8 cellular contexts compared by ENCODE assay signal in the genomic region with DNA sequence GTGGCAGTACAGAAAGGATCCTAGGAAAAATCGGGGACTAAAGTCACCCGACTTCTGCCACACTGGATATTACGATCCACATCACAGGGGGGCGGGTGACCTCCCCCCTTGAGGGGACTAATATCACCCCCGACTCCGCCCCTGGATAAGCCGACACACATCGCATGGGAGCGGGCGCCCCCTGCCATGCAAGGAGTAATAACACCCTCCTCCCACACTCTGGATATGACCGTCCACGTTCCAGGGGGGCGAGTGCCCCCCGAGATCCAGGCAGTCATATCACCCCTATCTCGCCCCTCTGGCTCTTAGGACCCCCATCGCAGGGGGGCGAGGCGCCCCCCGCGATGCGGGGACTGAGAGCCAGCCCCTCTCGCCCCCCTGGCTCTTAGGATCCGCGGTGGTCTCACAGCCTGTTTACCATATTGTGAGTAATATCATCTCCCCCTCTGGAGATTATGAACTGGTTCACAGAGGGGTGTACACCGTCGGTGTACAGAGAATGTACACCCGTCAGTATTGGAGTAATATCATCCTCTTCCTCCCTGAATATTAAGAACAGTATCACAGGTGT.
DNase-seq lines count a peak whose midpoint lies in the region; ATAC-seq and TF ChIP-seq lines count a peak whose summit lies in the region.

No MANE protein-coding gene starts in this region.

- no peak overlapping the region for H3K27ac Mint-ChIP-seq in progenitor cell of endocrine pancreas

- H3K36me3 Mint-ChIP-seq in progenitor cell of endocrine pancreas (ENCODE audit: insufficient read depth), result no peaks in the 10 kb centered on the region

- peaks cover 8% of the 10 kb centered on the region for H3K4me1 Mint-ChIP-seq in progenitor cell of endocrine pancreas (ENCODE audit: low read depth)

- ATAC-seq in GM18858 (IDR thresholded peaks at IDR 0.05; ENCODE audit: unreplicated experiment), result no peak
- no peak for ATAC-seq in GM21737 (IDR thresholded peaks at IDR 0.05; ENCODE audit: unreplicated experiment)

- POLR2A ChIA-PET in PC-9 (lab: Charles Lee; ENCODE audit: unreplicated experiment), result no interaction called here

- no peak overlapping the region for H3K4me3 ChIP-seq in GM12865 (ENCODE audit: low read depth, low read length)
- no peak overlapping the region for H3K4me3 ChIP-seq in PC-9
- H3K4me3 ChIP-seq in epithelial cell of esophagus (ENCODE audit: low read length), result no peak overlapping the region

- H3K9me3 Mint-ChIP-seq in progenitor cell of endocrine pancreas (ENCODE audit: low read depth), result peaks cover 12% of the 10 kb centered on the region

- no peaks in the 10 kb centered on the region for H3F3A ChIP-seq in PC-9 (ENCODE audit: insufficient read depth, low read depth)

- H3K4me2 ChIP-seq in PC-9, result no peak overlapping the region

- no peaks in the 10 kb centered on the region for H3K79me2 ChIP-seq in PC-9 (ENCODE audit: low read depth)

- CTCF ChIA-PET in PC-9 (lab: Charles Lee), result no interaction called here

- BruUV-seq in PC-9 (replicated peaks; lab: Mats Ljungman, UMichigan), result no TSS peak

- H3K36me3 ChIP-seq in PC-9 (ENCODE audit: low read depth), result no peaks in the 10 kb centered on the region

- H3K4me3 Mint-ChIP-seq in progenitor cell of endocrine pancreas (ENCODE audit: low read depth), result peak overlapping the region; percentile 37

- no peaks in the 10 kb centered on the region for H3K9me2 ChIP-seq in PC-9 (ENCODE audit: insufficient read depth)

- no peaks in the 10 kb centered on the region for H3K9me3 ChIP-seq in PC-9 (ENCODE audit: insufficient read depth, low read depth)

- H3K27me3 ChIP-seq in PC-9 (ENCODE audit: insufficient read depth, low read depth), result peaks cover 4% of the 10 kb centered on the region; the same call in 1 of the 2 replicates

- no peak overlapping the region for H2AFZ ChIP-seq in PC-9

- H3K27me3 Mint-ChIP-seq in progenitor cell of endocrine pancreas, result peaks cover 28% of the 10 kb centered on the region

- intact Hi-C loops in PC-9 (cut with micrococcal nuclease; ENCODE audit: unreplicated experiment), result loop anchor here (2.0 to 10.0 kb wide), 2 partner anchors 215 to 621 kb away; no protein-coding TSS in a partner anchor

- peak; percentile 52 for TF ChIP-seq CTCF in GM12865 (IDR thresholded peaks at IDR 0.05; ENCODE audit: insufficient read depth, low read depth, low read length, missing control alignments)
- TF ChIP-seq CTCF in PC-9 (conservative IDR thresholded peaks at IDR 0.05), result peak; percentile 52; the same call in 1 of the 2 replicates
- peak; percentile 25 for TF ChIP-seq CTCF in epithelial cell of esophagus (IDR thresholded peaks at IDR 0.05; ENCODE audit: insufficient read depth, low read depth, low read length, missing control alignments)
- peak; percentile 49 for TF ChIP-seq CTCF in progenitor cell of endocrine pancreas (IDR thresholded peaks at IDR 0.05; ENCODE audit: unreplicated experiment)

- no peaks in the 10 kb centered on the region for H3K4me1 ChIP-seq in PC-9 (replicated peaks; ENCODE audit: insufficient read depth)

- DNase-seq in GM12865 (ENCODE audit: low read depth), result peak; percentile 21
- DNase-seq in PC-9, result peak in 1 of 2 experiments; percentile 8
- no peak for DNase-seq in epithelial cell of esophagus (ENCODE audit: low read depth)
- DNase-seq in progenitor cell of endocrine pancreas (ENCODE audit: low spot score, unreplicated experiment), result no peak
- no peak for DNase-seq in NCI-H226
- no peak for DNase-seq in AML-193 (lab: John Stamatoyannopoulos, UW)

- no peak overlapping the region for H3K27ac ChIP-seq in PC-9

- H4K20me1 ChIP-seq in PC-9 (ENCODE audit: insufficient read depth), result no peaks in the 10 kb centered on the region
